Comparison of ENCODE assay signal across 8 cellular contexts in the genomic region with DNA sequence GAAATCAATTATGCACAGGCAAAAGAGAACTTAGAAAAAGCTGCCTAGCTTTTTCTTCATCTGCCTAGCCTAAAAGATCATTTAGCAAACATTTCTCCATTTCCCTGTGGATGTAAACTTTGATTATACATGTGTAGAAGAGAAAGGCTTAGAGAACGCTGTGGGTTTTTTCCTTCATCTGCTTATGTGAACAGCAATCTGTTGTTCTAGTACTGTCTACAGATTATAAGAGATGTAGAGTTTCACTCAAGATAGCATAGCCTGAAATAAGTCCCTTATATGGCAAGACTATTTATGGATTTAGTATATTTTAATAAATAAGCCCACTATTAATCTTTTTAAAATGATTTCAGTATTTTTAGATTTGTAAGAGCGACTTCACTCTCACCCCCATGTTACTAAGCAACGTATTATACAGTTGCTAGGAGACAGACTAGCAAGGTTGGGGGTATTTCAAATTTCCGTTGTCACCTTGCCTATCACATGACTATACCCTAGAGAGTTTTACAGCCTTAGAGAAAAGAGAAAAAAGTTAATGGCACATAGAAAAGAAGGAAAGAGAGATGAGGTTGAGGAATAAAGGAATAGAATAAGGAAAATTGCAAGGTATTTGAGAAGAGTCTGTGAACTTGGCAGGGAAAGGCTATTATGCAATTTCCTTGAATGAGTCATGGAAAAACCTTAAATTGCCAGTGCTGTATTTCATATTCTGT. TPM values are rescaled to one million over a fixed set of nuclear protein-coding genes. Genes with fewer than 3 reads are reported as not detected.
DNase-seq lines count a peak whose midpoint lies in the region; ATAC-seq lines count a peak whose summit lies in the region.

No MANE protein-coding gene starts in this region.

- no peaks in the 10 kb centered on the region for H3K9me3 Mint-ChIP-seq in activated T-helper 2 cell treated with anti-CD3 and anti-CD28 coated beads, Interferon-gamma antibody, Interleukin-2, Interleukin-4, amounts not matched to agents 10 μg/mL and 5 μg/mL and 100 μg/mL, durations not matched to agents 14 hours and 24 hours and 36 hours

- H3K4me1 ChIP-seq in GM23248 (ENCODE audit: insufficient read depth), result peaks cover 35% of the 10 kb centered on the region

- H3K79me2 ChIP-seq in GM23248 (ENCODE audit: insufficient read depth), result no peaks in the 10 kb centered on the region

- peaks cover 11% of the 10 kb centered on the region for H3K27me3 Mint-ChIP-seq in activated T-helper 2 cell treated with anti-CD3 and anti-CD28 coated beads, Interferon-gamma antibody, Interleukin-2, Interleukin-4, amounts not matched to agents 10 μg/mL and 5 μg/mL and 100 μg/mL, durations not matched to agents 14 hours and 24 hours and 36 hours (ENCODE audit: low read depth)

- H3K36me3 ChIP-seq in GM23248 (ENCODE audit: low read depth), result no peaks in the 10 kb centered on the region

- peak overlapping the region; percentile 42; the same call in 1 of the 2 replicates for H2AFZ ChIP-seq in GM23248

- in situ Hi-C loops in GM23248 (cut with MboI), result no loop called here

- H3F3A ChIP-seq in GM23248 (ENCODE audit: insufficient read depth), result peaks cover 19% of the 10 kb centered on the region

- H3K27ac Mint-ChIP-seq in activated T-helper 2 cell treated with anti-CD3 and anti-CD28 coated beads, Interferon-gamma antibody, Interleukin-2, Interleukin-4, amounts not matched to agents 10 μg/mL and 5 μg/mL and 100 μg/mL, durations not matched to agents 14 hours and 24 hours and 36 hours, result peak overlapping the region; percentile 24

- peak overlapping the region; percentile 82 for H3K9ac ChIP-seq in GM23248

- no peaks in the 10 kb centered on the region for H4K20me1 ChIP-seq in GM23248 (ENCODE audit: insufficient read depth)

- 4 to 5% methylated on average over 4 of the region's 4 CpGs for WGBS in GM23248 (ENCODE audit: low coverage in 1 of 2, low lambda C conversion rate in 2 of 2, missing lambda C conversion rate in 2 of 2), 2 experiments

- H3K27me3 ChIP-seq in GM23248 (replicated peaks; ENCODE audit: insufficient read depth), result no peaks in the 10 kb centered on the region

- H3K4me3 Mint-ChIP-seq in activated T-helper 2 cell treated with anti-CD3 and anti-CD28 coated beads, Interferon-gamma antibody, Interleukin-2, Interleukin-4, amounts not matched to agents 10 μg/mL and 5 μg/mL and 100 μg/mL, durations not matched to agents 14 hours and 24 hours and 36 hours (ENCODE audit: low read depth), result no peak overlapping the region

- DNase-seq in AG08395 (ENCODE audit: low spot score), result peak; percentile 62
- peak; percentile 78 for DNase-seq in GM23248
- DNase-seq in NCI-H226, result peak; percentile 74
- DNase-seq in activated T-helper 2 cell treated with anti-CD3 and anti-CD28 coated beads, Interferon-gamma antibody, Interleukin-2, Interleukin-4, amounts not matched to agents 10 μg/mL and 5 μg/mL and 100 μg/mL, durations not matched to agents 14 hours and 24 hours and 36 hours (ENCODE audit: low spot score), result no peak
- peak; percentile 67 for DNase-seq in globus pallidus (ENCODE audit: low spot score)
- peak; percentile 73 for DNase-seq in pons (ENCODE audit: low spot score)
- no peak for DNase-seq in epidermal melanocyte (ENCODE audit: insufficient read length, low spot score)

- peak overlapping the region; percentile 51 for H3K4me3 ChIP-seq in GM23248

- H3K36me3 Mint-ChIP-seq in activated T-helper 2 cell treated with anti-CD3 and anti-CD28 coated beads, Interferon-gamma antibody, Interleukin-2, Interleukin-4, amounts not matched to agents 10 μg/mL and 5 μg/mL and 100 μg/mL, durations not matched to agents 14 hours and 24 hours and 36 hours (ENCODE audit: low read depth), result no peaks in the 10 kb centered on the region

- intact Hi-C loops in activated T-helper 2 cell treated with anti-CD3 and anti-CD28 coated beads, Interferon-gamma antibody, Interleukin-2, Interleukin-4, amounts not matched to agents 10 μg/mL and 5 μg/mL and 100 μg/mL, durations not matched to agents 14 hours and 24 hours and 36 hours (cut with micrococcal nuclease), result loop anchor here (1.0 kb wide), 1 partner anchor 12 kb away; a partner anchor contains a TSS

- H3K9me2 ChIP-seq in GM23248 (ENCODE audit: insufficient read depth), result no peaks in the 10 kb centered on the region

- no peaks in the 10 kb centered on the region for H3K9me3 ChIP-seq in GM23248 (ENCODE audit: low read depth)

- no peak for ATAC-seq in HG02571 (IDR thresholded peaks at IDR 0.05; ENCODE audit: unreplicated experiment)

- peaks cover 15% of the 10 kb centered on the region for H3K4me1 Mint-ChIP-seq in activated T-helper 2 cell treated with anti-CD3 and anti-CD28 coated beads, Interferon-gamma antibody, Interleukin-2, Interleukin-4, amounts not matched to agents 10 μg/mL and 5 μg/mL and 100 μg/mL, durations not matched to agents 14 hours and 24 hours and 36 hours (ENCODE audit: low read depth)

- peak overlapping the region; percentile 93 for H3K27ac ChIP-seq in GM23248

- H3K4me2 ChIP-seq in GM23248 (ENCODE audit: unreplicated experiment), result peak overlapping the region; percentile 74

RNA-seq across cellular contexts. Expression of a gene that starts 12.2 kb away (rescaled TPM):
- 628 and 639 TPM in 2 replicates for total RNA-seq in GM23248 (2014; rRNA removed; shearing (Covaris generic))
- 452 and 467 TPM in 2 replicates for polyA plus RNA-seq in GM23248 (2016; fragmentation: Nextera tagmentation; extraction: Ambion mirVana)
- 86.9 and 94.0 TPM in 2 replicates for total RNA-seq in activated T-helper 2 cell treated with anti-CD3 and anti-CD28 coated beads, Interferon-gamma antibody, Interleukin-2, Interleukin-4, amounts not matched to agents 10 μg/mL and 5 μg/mL and 100 μg/mL, durations not matched to agents 14 hours and 24 hours and 36 hours

Comparison
In these comparisons a context has a peak if more than half of its experiments do, and no peak if none do; other contexts are left out.
1. DNase-seq: peak in AG08395 (single experiment), GM23248 (single experiment), NCI-H226 (single experiment), globus pallidus (single experiment) and pons (single experiment); none in activated T-helper 2 cell treated with anti-CD3 and anti-CD28 coated beads, Interferon-gamma antibody, Interleukin-2, Interleukin-4, amounts not matched to agents 10 μg/mL and 5 μg/mL and 100 μg/mL, durations not matched to agents 14 hours and 24 hours and 36 hours (single experiment) and epidermal melanocyte (single experiment).